8 cellular contexts compared by ENCODE assay signal in the genomic region with DNA sequence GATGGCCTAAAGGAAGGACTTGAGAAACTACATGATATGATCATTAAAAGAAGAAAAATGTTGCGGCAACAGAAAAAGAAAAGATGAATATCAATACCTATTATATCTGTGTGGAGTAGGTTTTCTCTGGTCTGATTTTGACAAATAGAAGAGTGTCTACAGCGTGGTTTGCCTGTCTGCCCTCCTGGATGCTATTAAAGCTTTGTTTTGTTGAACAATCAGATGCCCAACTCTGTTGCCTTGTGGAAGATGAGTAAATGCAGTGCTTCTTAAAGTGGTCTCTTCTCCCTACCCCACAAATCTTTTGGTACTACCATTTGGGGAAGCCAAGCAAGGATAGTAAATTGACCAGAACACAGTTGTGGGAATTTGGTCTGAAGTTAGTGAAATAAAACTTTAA. TPM values are rescaled to one million over a fixed set of nuclear protein-coding genes. Genes with fewer than 3 reads are reported as not detected.
DNase-seq lines count a peak whose midpoint lies in the region; ATAC-seq and TF ChIP-seq lines count a peak whose summit lies in the region.
"Not testable (repeated sequence)": the region's sequence is repeated elsewhere in the genome, so short reads cannot be mapped to it uniquely, and the experiment has no call there.

No MANE protein-coding gene starts in this region.

- H3K4ac ChIP-seq in H9 (ENCODE audit: low read depth, low read length): not testable (repeated sequence)

- H3K4me3 ChIP-seq in endodermal cell (ENCODE audit: low read length) (peak overlapping the region; percentile 94), hepatocyte (peak overlapping the region; percentile 52), sigmoid colon (peak overlapping the region in 3 of 4 donors; percentile 21 to 99 (median 74)), urinary bladder (ENCODE audit: low read depth, low read length) (peak overlapping the region; percentile 25)

- not testable (repeated sequence) for H3K27ac ChIP-seq in H9 (ENCODE audit: insufficient read length, low read depth, low read length); endodermal cell (ENCODE audit: low read depth, low read length); hepatocyte; sigmoid colon; urinary bladder (ENCODE audit: low read depth)

- H3K23ac ChIP-seq in H9 (ENCODE audit: insufficient read length, low read depth, low read length): not testable (repeated sequence)

- not testable (repeated sequence) for H3K56ac ChIP-seq in H9 (ENCODE audit: insufficient read length, low read depth, low read length)

- H3K9me3 ChIP-seq in H9 (ENCODE audit: control insufficient read depth, low read depth, low read length); T-helper 17 cell (ENCODE audit: control insufficient read depth, low read length, poor library complexity, severe bottlenecking); endodermal cell (ENCODE audit: control insufficient read depth, low read length); hepatocyte (ENCODE audit: low read depth); sigmoid colon: not testable (repeated sequence)

- H3T11ph ChIP-seq in H9 (ENCODE audit: low read length): not testable (repeated sequence)

- intact Hi-C loops in sigmoid colon (cut with DNase I): not testable (repeated sequence)

- not testable (repeated sequence) for H4K20me1 ChIP-seq in H9 (ENCODE audit: control insufficient read depth, insufficient read depth, insufficient read length)
- H4K20me1 ChIP-seq in hepatocyte (ENCODE audit: insufficient read depth, poor library complexity, severe bottlenecking): peaks cover 16% of the 10 kb centered on the region

- H3K4me1 ChIP-seq in H9 (ENCODE audit: insufficient read depth, low read length); endodermal cell (ENCODE audit: control insufficient read depth, insufficient read depth, low read length); hepatocyte (ENCODE audit: insufficient read depth); urinary bladder (ENCODE audit: insufficient read depth): not testable (repeated sequence)
- H3K4me1 ChIP-seq in sigmoid colon: peaks cover 0 to 25% (median 10%) of the 10 kb centered on the region in 4 donors

- H2AFZ ChIP-seq in H9 (ENCODE audit: low read length); hepatocyte: not testable (repeated sequence)

- no CpG with 5 or more reads among the region's 2 CpGs for WGBS in H9 (ENCODE audit: extremely low coverage, insufficient read length, low lambda C conversion rate)
- WGBS in endodermal cell (ENCODE audit: insufficient coverage in 1 of 2, insufficient read length in 1 of 2), 2 experiments: no CpG with 5 or more reads among the region's 2 CpGs
- 72% methylated on average over 2 of the region's 2 CpGs for WGBS in hepatocyte (ENCODE audit: low lambda C conversion rate, missing lambda C conversion rate)
- 81 to 94% methylated on average over 2 of the region's 2 CpGs for whole genome bisulfite sequencing in sigmoid colon, 2 donors
- 78% methylated on average over 2 of the region's 2 CpGs for WGBS in urinary bladder

- not testable (repeated sequence) for H3K23me2 ChIP-seq in H9 (ENCODE audit: insufficient read length, low read depth, low read length, poor library complexity, severe bottlenecking)

- not testable (repeated sequence) for TF ChIP-seq POLR2A in sigmoid colon (IDR thresholded peaks at IDR 0.05)

- not testable (repeated sequence) for H3K79me1 ChIP-seq in H9 (ENCODE audit: insufficient read depth, low read depth, low read length, poor library complexity, severe bottlenecking)

- H4K8ac ChIP-seq in H9 (replicated peaks; ENCODE audit: insufficient read length, low read depth, low read length): not testable (repeated sequence)

- H3K14ac ChIP-seq in H9 (ENCODE audit: insufficient read depth, low read length): not testable (repeated sequence)

- H3K4me2 ChIP-seq in H9 (ENCODE audit: insufficient read depth, insufficient read length, low read length) (peak overlapping the region; percentile 39), hepatocyte (peak overlapping the region; percentile 83)

- not testable (repeated sequence) for H3K27me3 Mint-ChIP-seq in H9 (ENCODE audit: low read depth); T-helper 17 cell; endodermal cell (ENCODE audit: insufficient read depth); naive B cell
- peaks cover 17% of the 10 kb centered on the region for H3K27me3 Mint-ChIP-seq in brain

- H3K9me2 ChIP-seq in hepatocyte (replicated peaks; ENCODE audit: insufficient read depth): not testable (repeated sequence)

- H2BK15ac ChIP-seq in H9 (ENCODE audit: low read depth, low read length): not testable (repeated sequence)

- H3K4me1 Mint-ChIP-seq in H9 (peaks cover 33 to 43% of the 10 kb centered on the region in 2 experiments), T-helper 17 cell (peaks cover 30% of the 10 kb centered on the region), brain (peaks cover 66% of the 10 kb centered on the region), endodermal cell (peaks cover 24% of the 10 kb centered on the region), naive B cell (peaks cover 28 to 51% (median 46%) of the 10 kb centered on the region in 3 donors)

- H3K9ac ChIP-seq in H9 (ENCODE audit: extremely low read depth, insufficient read length, low read length) (peak overlapping the region; percentile 47), endodermal cell (ENCODE audit: extremely low read depth, low read length, poor library complexity, severe bottlenecking) (peak overlapping the region; percentile 2)

- not testable (repeated sequence) for H3K18ac ChIP-seq in H9 (ENCODE audit: insufficient read length, low read depth, low read length)

- not testable (repeated sequence) for H2BK120ac ChIP-seq in H9 (ENCODE audit: low read depth, low read length, poor library complexity, severe bottlenecking)

- H2AK5ac ChIP-seq in H9 (ENCODE audit: insufficient read length, low read length): not testable (repeated sequence)

- H2BK12ac ChIP-seq in H9 (ENCODE audit: insufficient read length, low read depth, low read length): not testable (repeated sequence)

- not testable (repeated sequence) for ATAC-seq in T-helper 17 cell; naive B cell (ENCODE audit: low read depth in 2 of 2)

- H4K91ac ChIP-seq in H9 (ENCODE audit: insufficient read length, low read depth, low read length): not testable (repeated sequence)

- H3K79me2 ChIP-seq in H9 (ENCODE audit: insufficient read depth, low read length): peaks cover 15% of the 10 kb centered on the region; the same call in 1 of the 2 replicates
- H3K79me2 ChIP-seq in hepatocyte: peaks cover 59% of the 10 kb centered on the region

- H4K5ac ChIP-seq in H9 (ENCODE audit: insufficient read length, low read depth, low read length): not testable (repeated sequence)

- H3K4me3 Mint-ChIP-seq in H9: peak overlapping the region; percentile 83 to 97
- H3K4me3 Mint-ChIP-seq in T-helper 17 cell: peak overlapping the region; percentile 9
- H3K4me3 Mint-ChIP-seq in brain: peak overlapping the region; percentile 90 to 99 (median 94)
- peak overlapping the region; percentile 76 for H3K4me3 Mint-ChIP-seq in endodermal cell
- H3K4me3 Mint-ChIP-seq in naive B cell: peak overlapping the region in 6 of 8 donors; percentile 68 to 100 (median 98)

- H2BK5ac ChIP-seq in H9 (ENCODE audit: insufficient read length, low read length): not testable (repeated sequence)

- not testable (repeated sequence) for H3K36me3 Mint-ChIP-seq in H9 (ENCODE audit: insufficient read depth in 1 of 3, low read depth in 3 of 3); T-helper 17 cell (ENCODE audit: low read depth); brain; endodermal cell (ENCODE audit: low read depth); naive B cell

- not testable (repeated sequence) for H3K9me3 Mint-ChIP-seq in H9, brain, endodermal cell, naive B cell

- not testable (repeated sequence) for TF ChIP-seq CTCF in H9 (conservative IDR thresholded peaks at IDR 0.05); brain (conservative IDR thresholded peaks at IDR 0.05); endodermal cell (conservative IDR thresholded peaks at IDR 0.05); hepatocyte (IDR thresholded peaks at IDR 0.05; ENCODE audit: poor library complexity); sigmoid colon (IDR thresholded peaks at IDR 0.05)

- H3K27me3 ChIP-seq in H9 (ENCODE audit: insufficient read depth, low read length); endodermal cell (ENCODE audit: control insufficient read depth, insufficient read depth, low read length, poor library complexity, severe bottlenecking); hepatocyte; sigmoid colon: not testable (repeated sequence)

- not testable (repeated sequence) for H2BK20ac ChIP-seq in H9 (ENCODE audit: low read depth, low read length, poor library complexity, severe bottlenecking)

- not testable (repeated sequence) for DNase-seq in H9; T-helper 17 cell; endodermal cell; hepatocyte (ENCODE audit: low spot score); naive B cell; sigmoid colon

- not testable (repeated sequence) for TF ChIP-seq EP300 in sigmoid colon (IDR thresholded peaks at IDR 0.05)

- not testable (repeated sequence) for H3K36me3 ChIP-seq in endodermal cell (ENCODE audit: control insufficient read depth, insufficient read depth, low read length); hepatocyte (replicated peaks; ENCODE audit: insufficient read depth, low read depth); sigmoid colon; urinary bladder (ENCODE audit: insufficient read depth)

- H3K27ac Mint-ChIP-seq in H9, endodermal cell: not testable (repeated sequence)
- H3K27ac Mint-ChIP-seq in T-helper 17 cell (peak overlapping the region; percentile 97), brain (peak overlapping the region in 3 of 5 experiments; percentile 47 to 95 (median 64)), naive B cell (peak overlapping the region in 1 of 6 donors; percentile 99)

RNA-seq across cellular contexts. Expression of a gene that starts 1.3 kb away (rescaled TPM):
- total RNA-seq in H9 (2021) (36.3 and 39.4 TPM in 2 replicates), T-helper 17 cell (100 to 1,000 TPM in 1 of 2 donors, 10 to 100 TPM in 1; 92.1 to 122 TPM), endodermal cell (10 to 100 TPM; 19.1 to 26.4 TPM), hepatocyte (64.0 and 66.7 TPM in 2 replicates), sigmoid colon (10 to 100 TPM; 33.2 to 42.8 (median 35.7) TPM), urinary bladder (93.6 TPM)
- polyA plus RNA-seq in brain (ENCODE audit: insufficient read depth, low read depth, low replicate concordance) (9.9 TPM), hepatocyte (59.3 and 60.3 TPM in 2 replicates), naive B cell (ENCODE audit: low read depth in 6 of 6) (100 to 1,000 TPM; 132 to 231 (median 141) TPM), sigmoid colon (100 to 1,000 TPM in 1 of 3 donors, 10 to 100 TPM in 2; 60.7 to 124 (median 98.5) TPM), urinary bladder (37.2 TPM)
- 67.5 TPM for polyA plus RNA-seq in endodermal cell (2013, experiment 1 of 2)
- polyA plus RNA-seq in endodermal cell (2013, experiment 2 of 2): 56.6 TPM

Comparison
In these comparisons a context has a peak if more than half of its experiments do, and no peak if none do; other contexts are left out.
1. H3K4me3 Mint-ChIP-seq: peak in every context shown above with its lines; median percentile 98 in naive B cell; 94 in brain; 90 in H9; 76 in endodermal cell; 9 in T-helper 17 cell.
2. H3K4me3 ChIP-seq: peak in every context shown above with its lines; median percentile 94 in endodermal cell; 74 in sigmoid colon; 52 in hepatocyte; 25 in urinary bladder.